ENCODE assay signal across 24 cellular contexts in genomic region chr2:187782301-187782700, GRCh38.
DNase-seq lines count a peak whose midpoint lies in the region; ATAC-seq, FAIRE-seq and TF ChIP-seq lines count a peak whose summit lies in the region.
"Had no signal": no experiment of that assay in that cellular context is flagged by ENCODE, and none has a peak within 500 bp of the region (broad histone marks: within the 10 kb centered on the region; RNA-seq: fewer than 3 reads in every experiment).

No MANE protein-coding gene starts in this region.

- H2AFZ ChIP-seq in ACC112 (ENCODE audit: low read length, unreplicated experiment) (peak overlapping the region; percentile 76), neuron (ENCODE audit: low read depth, low read length) (peak overlapping the region; percentile 26), smooth muscle cell (ENCODE audit: low read depth) (no peak overlapping the region)
- H2AFZ ChIP-seq: GM23248 had no signal

- H3K36me3 Mint-ChIP-seq in activated CD4-positive, alpha-beta T cell treated with anti-CD3 and anti-CD28 coated beads, Interleukin-2, amount 10 ng/mL, durations not matched to agents 24 days and 14 days (ENCODE audit: low read depth) = no peaks in the 10 kb centered on the region
- H3K36me3 Mint-ChIP-seq: CD14-positive monocyte; CD8-positive, alpha-beta memory T cell had no signal

- no peak overlapping the region for H3K4me2 ChIP-seq in A549
- H3K4me2 ChIP-seq in smooth muscle cell = no peak overlapping the region
- H3K4me2 ChIP-seq: BLaER1 treated with 17β-estradiol and CSF1 and Interleukin-3, amounts not matched to agents 10 nM and 100 nM had no signal

- no peaks in the 10 kb centered on the region for H3K27me3 Mint-ChIP-seq in activated CD4-positive, alpha-beta T cell treated with anti-CD3 and anti-CD28 coated beads, Interleukin-2, amount 10 ng/mL, durations not matched to agents 24 days and 14 days
- H3K27me3 Mint-ChIP-seq: CD4-positive, alpha-beta T cell; CD8-positive, alpha-beta memory T cell had no signal

- H3F3A ChIP-seq in smooth muscle cell (ENCODE audit: low read depth) = no peaks in the 10 kb centered on the region

- CTCF ChIA-PET in A549 (lab: Yijun Ruan, JAX) = no interaction called here

- TF ChIP-seq EP300 in A549 (IDR thresholded peaks at IDR 0.05) = no peak

- no peak for TF ChIP-seq CTCF in A549 (IDR thresholded peaks at IDR 0.05)
- no peak for TF ChIP-seq CTCF in smooth muscle cell (IDR thresholded peaks at IDR 0.05; ENCODE audit: borderline replicate concordance, insufficient read depth, poor library complexity, severe bottlenecking)

- no peak overlapping the region for H3K4me3 Mint-ChIP-seq in activated CD4-positive, alpha-beta T cell treated with anti-CD3 and anti-CD28 coated beads, Interleukin-2, amount 10 ng/mL, durations not matched to agents 24 days and 14 days
- H3K4me3 Mint-ChIP-seq: CD14-positive monocyte; CD4-positive, alpha-beta T cell; CD8-positive, alpha-beta memory T cell had no signal

- no peak for FAIRE-seq in A549 (lab: Jason Lieb, UNC)
- FAIRE-seq: D721Med, GM12878, GM19239, H1 had no signal

- H3K9me3 ChIP-seq in A549 (no peaks in the 10 kb centered on the region), neuron (ENCODE audit: low read length) (no peaks in the 10 kb centered on the region), smooth muscle cell (replicated peaks; ENCODE audit: low read depth) (no peaks in the 10 kb centered on the region)
- H3K9me3 ChIP-seq: BE2C; BLaER1 treated with 17β-estradiol and CSF1 and Interleukin-3, amounts not matched to agents 10 nM and 100 nM had no signal

- intact Hi-C loops in activated CD4-positive, alpha-beta T cell treated with anti-CD3 and anti-CD28 coated beads, Interleukin-2, amount 10 ng/mL, durations not matched to agents 24 days and 14 days (cut with micrococcal nuclease) = no loop called here

- H3K4me3 ChIP-seq in A549 (no peak overlapping the region), ACC112 (ENCODE audit: low read depth, low read length) (no peak overlapping the region), neuron (ENCODE audit: low read length) (no peak overlapping the region), smooth muscle cell (no peak overlapping the region)
- H3K4me3 ChIP-seq: BLaER1 treated with 17β-estradiol and CSF1 and Interleukin-3, amounts not matched to agents 10 nM and 100 nM; GM12878; GM23248 had no signal

- no peak overlapping the region for H3K27ac Mint-ChIP-seq in activated CD4-positive, alpha-beta T cell treated with anti-CD3 and anti-CD28 coated beads, Interleukin-2, amount 10 ng/mL, durations not matched to agents 24 days and 14 days
- H3K27ac Mint-ChIP-seq: CD14-positive monocyte; CD4-positive, alpha-beta T cell; CD8-positive, alpha-beta memory T cell had no signal

- H3K36me3 ChIP-seq in ACC112 (ENCODE audit: insufficient read depth, low read length) = no peaks in the 10 kb centered on the region
- no peaks in the 10 kb centered on the region for H3K36me3 ChIP-seq in neuron (ENCODE audit: insufficient read depth, low read length)
- H3K36me3 ChIP-seq in smooth muscle cell (ENCODE audit: low read depth) = no peaks in the 10 kb centered on the region
- H3K36me3 ChIP-seq: BE2C; BLaER1 treated with 17β-estradiol and CSF1 and Interleukin-3, amounts not matched to agents 10 nM and 100 nM had no signal

- H4K20me1 ChIP-seq in smooth muscle cell (ENCODE audit: low read depth) = no peaks in the 10 kb centered on the region
- H4K20me1 ChIP-seq: BLaER1 treated with 17β-estradiol and CSF1 and Interleukin-3, amounts not matched to agents 10 nM and 100 nM had no signal

- H3K27me3 ChIP-seq in ACC112 (ENCODE audit: insufficient read depth, low read length) (no peaks in the 10 kb centered on the region), neuron (ENCODE audit: insufficient read depth, low read length) (no peaks in the 10 kb centered on the region), smooth muscle cell (ENCODE audit: low read depth) (no peaks in the 10 kb centered on the region)
- H3K27me3 ChIP-seq: BE2C; BLaER1 treated with 17β-estradiol and CSF1 and Interleukin-3, amounts not matched to agents 10 nM and 100 nM had no signal

- TF ChIP-seq POLR2A in A549 (IDR thresholded peaks at IDR 0.05; ENCODE audit: low read length) = no peak

- ATAC-seq in A549 = no peak
- ATAC-seq in HG02642 (IDR thresholded peaks at IDR 0.05; ENCODE audit: poor library complexity, unreplicated experiment) = no peak
- ATAC-seq: GM12878 had no signal

- H3K9ac ChIP-seq in smooth muscle cell (ENCODE audit: low read depth) = no peak overlapping the region
- H3K9ac ChIP-seq: BLaER1 treated with 17β-estradiol and CSF1 and Interleukin-3, amounts not matched to agents 10 nM and 100 nM; GM23248 had no signal

- H3K27ac ChIP-seq in A549 = no peak overlapping the region
- no peak overlapping the region for H3K27ac ChIP-seq in ACC112 (ENCODE audit: low read depth, low read length)
- no peak overlapping the region for H3K27ac ChIP-seq in smooth muscle cell (ENCODE audit: low read depth)
- H3K27ac ChIP-seq: BLaER1 treated with 17β-estradiol and CSF1 and Interleukin-3, amounts not matched to agents 10 nM and 100 nM; GM23248 had no signal

- no peaks in the 10 kb centered on the region for H3K9me3 Mint-ChIP-seq in activated CD4-positive, alpha-beta T cell treated with anti-CD3 and anti-CD28 coated beads, Interleukin-2, amount 10 ng/mL, durations not matched to agents 24 days and 14 days
- H3K9me3 Mint-ChIP-seq: CD14-positive monocyte had no signal

- TF ChIP-seq RAD21 in A549 (conservative IDR thresholded peaks at IDR 0.05 in 1 of 2, IDR thresholded peaks at IDR 0.05 in 1 of 2) = no peak

- no peaks in the 10 kb centered on the region for H3K4me1 Mint-ChIP-seq in activated CD4-positive, alpha-beta T cell treated with anti-CD3 and anti-CD28 coated beads, Interleukin-2, amount 10 ng/mL, durations not matched to agents 24 days and 14 days
- H3K4me1 Mint-ChIP-seq: CD14-positive monocyte; CD8-positive, alpha-beta memory T cell had no signal

- H3K79me2 ChIP-seq in ACC112 (ENCODE audit: control insufficient read depth, insufficient read depth, low read length, unreplicated experiment) = no peaks in the 10 kb centered on the region
- no peaks in the 10 kb centered on the region for H3K79me2 ChIP-seq in smooth muscle cell (ENCODE audit: low read depth)

- H3K4me1 ChIP-seq in A549 (no peaks in the 10 kb centered on the region), ACC112 (ENCODE audit: control insufficient read depth, insufficient read depth, low read length, unreplicated experiment) (no peaks in the 10 kb centered on the region), neuron (ENCODE audit: insufficient read depth, low read length) (no peaks in the 10 kb centered on the region), smooth muscle cell (ENCODE audit: low read depth) (no peaks in the 10 kb centered on the region)
- H3K4me1 ChIP-seq: BE2C; BLaER1 treated with 17β-estradiol and CSF1 and Interleukin-3, amounts not matched to agents 10 nM and 100 nM had no signal

- DNase-seq in A549 (ENCODE audit: low read depth in 1 of 2, low spot score in 1 of 2) = no peak
- DNase-seq in activated CD4-positive, alpha-beta T cell treated with anti-CD3 and anti-CD28 coated beads, Interleukin-2, amount 10 ng/mL, durations not matched to agents 24 days and 14 days = no peak
- DNase-seq in smooth muscle cell (lab: John Stamatoyannopoulos, UW; ENCODE audit: unreplicated experiment) = no peak
- DNase-seq: ACHN; AML-193; BE2C; CD4-positive, alpha-beta T cell; CD8-positive, alpha-beta memory T cell; DMS 273 treated with DMSO at 0.1 percent for 48 hours; DMS79; EL; GDM1; GM23248; H7; HCEC 1CT had no signal

- POLR2A ChIA-PET in A549 (lab: Yijun Ruan, JAX) = no interaction called here

TF ChIP-seq in A549, 52 proteins besides CTCF, POLR2A, EP300 and RAD21:
- TF ChIP-seq MAFK (IDR thresholded peaks at IDR 0.05; ENCODE audit: partially characterized antibody) = peak; percentile 63
- TF ChIP-seq CBX8 (IDR thresholded peaks at IDR 0.05) = no peak
